ENCODE assay signal across 8 cellular contexts in genomic region chr1:11272842-11273594, GRCh38. TPM values are rescaled to one million over a fixed set of nuclear protein-coding genes. Genes with fewer than 3 reads are reported as not detected.
DNase-seq lines count a peak whose midpoint lies in the region; TF ChIP-seq lines count a peak whose summit lies in the region.

A gene with protein sequence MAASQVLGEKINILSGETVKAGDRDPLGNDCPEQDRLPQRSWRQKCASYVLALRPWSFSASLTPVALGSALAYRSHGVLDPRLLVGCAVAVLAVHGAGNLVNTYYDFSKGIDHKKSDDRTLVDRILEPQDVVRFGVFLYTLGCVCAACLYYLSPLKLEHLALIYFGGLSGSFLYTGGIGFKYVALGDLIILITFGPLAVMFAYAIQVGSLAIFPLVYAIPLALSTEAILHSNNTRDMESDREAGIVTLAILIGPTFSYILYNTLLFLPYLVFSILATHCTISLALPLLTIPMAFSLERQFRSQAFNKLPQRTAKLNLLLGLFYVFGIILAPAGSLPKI (plus strand): TSS chr1:11273198. CDS start chr1:11273532, 334 bp downstream.

- H3K4me3 Mint-ChIP-seq in neural progenitor cell, result peak within 1 kb of the TSS; percentile 94

- H3K79me2 ChIP-seq in neural progenitor cell (ENCODE audit: low read depth), result peaks cover 47% of the 10 kb centered on the region

- H3K36me3 ChIP-seq in ES-I3 (ENCODE audit: insufficient read depth, low read length) (no peaks in the 10 kb centered on the region), neural progenitor cell (no peaks in the 10 kb centered on the region), stomach smooth muscle (ENCODE audit: control insufficient read depth in 2 of 2, insufficient read depth in 2 of 2, low read length in 2 of 2) (no peaks in the 10 kb centered on the region)

- H3K9ac ChIP-seq in ES-I3 (ENCODE audit: low read depth, low read length) (peak within 1 kb of the TSS; percentile 92), neural progenitor cell (peak within 1 kb of the TSS; percentile 86), stomach smooth muscle (ENCODE audit: low read length in 2 of 2) (peak within 1 kb of the TSS; percentile 89 to 94)

- H3K27ac ChIP-seq in neural progenitor cell, result peak within 1 kb of the TSS; percentile 72
- peak within 1 kb of the TSS; percentile 76 for H3K27ac ChIP-seq in stomach smooth muscle (ENCODE audit: low read length)

- H3K27ac Mint-ChIP-seq in neural progenitor cell, result peak within 1 kb of the TSS; percentile 47

- H2AFZ ChIP-seq in neural progenitor cell (replicated peaks), result peak within 1 kb of the TSS; percentile 95

- H3K9me3 Mint-ChIP-seq in neural progenitor cell, result no peaks in the 10 kb centered on the region

- H3K4me1 ChIP-seq in ES-I3 (ENCODE audit: insufficient read depth, low read length) (no peaks in the 10 kb centered on the region; the same call in 1 of the 2 replicates), neural progenitor cell (peaks cover 13% of the 10 kb centered on the region), stomach smooth muscle (ENCODE audit: control insufficient read depth, insufficient read depth, low read length) (peaks cover 24% of the 10 kb centered on the region)

- H3K4me1 Mint-ChIP-seq in neural progenitor cell, result peaks cover 19% of the 10 kb centered on the region

- no peaks in the 10 kb centered on the region for H3K9me3 ChIP-seq in ES-I3 (ENCODE audit: control insufficient read depth, insufficient read depth, low read length)
- H3K9me3 ChIP-seq in neural progenitor cell (ENCODE audit: low read depth), result no peaks in the 10 kb centered on the region
- no peaks in the 10 kb centered on the region for H3K9me3 ChIP-seq in stomach smooth muscle (ENCODE audit: control insufficient read depth in 2 of 2, low read length in 2 of 2)

- H4K20me1 ChIP-seq in neural progenitor cell (ENCODE audit: low read depth), result no peaks in the 10 kb centered on the region

- TF ChIP-seq CTCF in LNCaP clone FGC (IDR thresholded peaks at IDR 0.05; ENCODE audit: control insufficient read depth, extremely low read depth, insufficient read depth), result peak; percentile 49
- TF ChIP-seq CTCF in foreskin fibroblast (IDR thresholded peaks at IDR 0.05; ENCODE audit: low read depth, low read length), result no peak
- TF ChIP-seq CTCF in neural progenitor cell (IDR thresholded peaks at IDR 0.05), result no peak

- H3K4me2 ChIP-seq in neural progenitor cell, result peak within 1 kb of the TSS; percentile 93

- H3K27me3 ChIP-seq in neural progenitor cell (no peaks in the 10 kb centered on the region), stomach smooth muscle (ENCODE audit: control insufficient read depth in 1 of 2, insufficient read depth in 2 of 2, low read length in 2 of 2) (no peaks in the 10 kb centered on the region)

- peaks cover 2% of the 10 kb centered on the region for H3K36me3 Mint-ChIP-seq in neural progenitor cell

- H3F3A ChIP-seq in neural progenitor cell (ENCODE audit: low read depth), result peaks cover 8% of the 10 kb centered on the region

- H3K27me3 Mint-ChIP-seq in neural progenitor cell (ENCODE audit: insufficient read depth, low read depth), result peaks cover 3% of the 10 kb centered on the region

- peak; percentile 78 for DNase-seq in H4 (ENCODE audit: low spot score)
- peak; percentile 51 for DNase-seq in LNCaP clone FGC (ENCODE audit: low read depth)
- DNase-seq in SIG-M5 treated with dmso at 0.1 percent for 504 hours (lab: John Stamatoyannopoulos, UW; ENCODE audit: unreplicated experiment), result peak; percentile 78
- peak; percentile 82 for DNase-seq in activated gamma-delta T cell (lab: John Stamatoyannopoulos, UW)
- peak; percentile 83 to 94 for DNase-seq in foreskin fibroblast
- DNase-seq in neural progenitor cell (ENCODE audit: low spot score), result peak; percentile 96

- H3K4me3 ChIP-seq in LNCaP clone FGC (ENCODE audit: low read depth, low read length) (peak within 1 kb of the TSS; percentile 81), foreskin fibroblast (ENCODE audit: low read depth in 1 of 2, low read length in 2 of 2) (peak within 1 kb of the TSS; percentile 73 to 77), neural progenitor cell (peak within 1 kb of the TSS; percentile 91), stomach smooth muscle (ENCODE audit: low read length in 2 of 2) (peak within 1 kb of the TSS; percentile 94 to 97)

RNA-seq across cellular contexts. Expression of the gene that starts here (rescaled TPM):
- total RNA-seq in H4 (2014; rRNA removed; shearing (Covaris generic)), result 9.9 and 12.8 TPM in 2 replicates
- total RNA-seq in neural progenitor cell (ENCODE audit: low replicate concordance), result 11.0 and 17.7 TPM in 2 replicates

Comparison
In these comparisons a context has a peak if more than half of its experiments do, and no peak if none do; other contexts are left out.
1. Peak in every context shown above with its lines: DNase-seq, H3K4me3 ChIP-seq and H3K27ac ChIP-seq.